Comparison of ENCODE assay signal across 23 cellular contexts in genomic region chr6:111653961-111654360, GRCh38. TPM values are rescaled to one million over a fixed set of nuclear protein-coding genes. Genes with fewer than 3 reads are reported as not detected.
DNase-seq lines count a peak whose midpoint lies in the region; ATAC-seq and TF ChIP-seq lines count a peak whose summit lies in the region.
"Had no signal": no experiment of that assay in that cellular context is flagged by ENCODE, and none has a peak within 500 bp of the region (broad histone marks: within the 10 kb centered on the region; RNA-seq: fewer than 3 reads in every experiment).

No MANE protein-coding gene starts in this region.

- H4K20me1 ChIP-seq in PC-3 (ENCODE audit: low read length), result no peaks in the 10 kb centered on the region
- H4K20me1 ChIP-seq: BLaER1 treated with 17β-estradiol and CSF1 and Interleukin-3, amounts not matched to agents 10 nM and 100 nM had no signal

- POLR2A ChIA-PET in PC-3 (lab: Charles Lee; ENCODE audit: unreplicated experiment), result no interaction called here

- no peaks in the 10 kb centered on the region for H3K36me3 ChIP-seq in PC-3 (ENCODE audit: low read depth, low read length)
- no peaks in the 10 kb centered on the region for H3K36me3 ChIP-seq in prostate gland
- H3K36me3 ChIP-seq: stomach, upper lobe of right lung had no signal

- no peaks in the 10 kb centered on the region for H3K27me3 ChIP-seq in PC-3 (ENCODE audit: low read length)
- H3K27me3 ChIP-seq in prostate gland (replicated peaks; ENCODE audit: insufficient read depth), result no peaks in the 10 kb centered on the region
- H3K27me3 ChIP-seq: BLaER1 treated with 17β-estradiol and CSF1 and Interleukin-3, amounts not matched to agents 10 nM and 100 nM; stomach; upper lobe of right lung had no signal

- H3K27ac Mint-ChIP-seq in activated naive CD4-positive, alpha-beta T cell treated with anti-CD3 and anti-CD28 coated beads for 36 hours, result no peak overlapping the region
- H3K27ac Mint-ChIP-seq in immature natural killer cell, result no peak overlapping the region
- H3K27ac Mint-ChIP-seq: activated CD4-positive, alpha-beta T cell treated with anti-CD3 and anti-CD28 coated beads, Interleukin-2, amount 10 ng/mL, durations not matched to agents 24 days and 14 days had no signal

- ATAC-seq in PC-3, result peak; percentile 61
- ATAC-seq in GM21786 (IDR thresholded peaks at IDR 0.05; ENCODE audit: unreplicated experiment), result no peak
- ATAC-seq: A549, left cardiac atrium, natural killer cell, upper lobe of right lung had no signal

- H3K4me1 Mint-ChIP-seq in activated naive CD4-positive, alpha-beta T cell treated with anti-CD3 and anti-CD28 coated beads for 36 hours (ENCODE audit: low read depth), result no peaks in the 10 kb centered on the region
- peaks cover 0 to 4% of the 10 kb centered on the region in 2 donors for H3K4me1 Mint-ChIP-seq in immature natural killer cell
- H3K4me1 Mint-ChIP-seq: activated CD4-positive, alpha-beta T cell treated with anti-CD3 and anti-CD28 coated beads, Interleukin-2, amount 10 ng/mL, durations not matched to agents 24 days and 14 days had no signal

- H3K4me3 ChIP-seq in PC-3 (ENCODE audit: low read length) (no peak overlapping the region), prostate gland (no peak overlapping the region)
- H3K4me3 ChIP-seq: A549; BLaER1 treated with 17β-estradiol and CSF1 and Interleukin-3, amounts not matched to agents 10 nM and 100 nM; stomach; upper lobe of right lung had no signal

- no peaks in the 10 kb centered on the region for H3K9me3 ChIP-seq in PC-3 (ENCODE audit: low read length)
- H3K9me3 ChIP-seq in prostate gland, result no peaks in the 10 kb centered on the region
- H3K9me3 ChIP-seq: A549; BLaER1 treated with 17β-estradiol and CSF1 and Interleukin-3, amounts not matched to agents 10 nM and 100 nM; stomach; upper lobe of right lung had no signal

- CTCF ChIA-PET in PC-3 (lab: Charles Lee), result interaction anchor here (0.5 kb wide), 1 partner anchor 331 kb away, joined by 4 read pairs; no protein-coding TSS in a partner anchor
- CTCF ChIA-PET in activated naive CD4-positive, alpha-beta T cell treated with anti-CD3 and anti-CD28 coated beads for 36 hours (lab: Charles Lee), result interaction anchor here (0.8 to 1.1 kb wide), 2 partner anchors 389 to 444 kb away, joined by 3 to 4 read pairs; no protein-coding TSS in a partner anchor

- no peaks in the 10 kb centered on the region for H3K27me3 Mint-ChIP-seq in activated naive CD4-positive, alpha-beta T cell treated with anti-CD3 and anti-CD28 coated beads for 36 hours (ENCODE audit: low read depth)
- peaks cover 5 to 9% (median 8%) of the 10 kb centered on the region in 3 donors for H3K27me3 Mint-ChIP-seq in immature natural killer cell (ENCODE audit: low read depth in 3 of 3)
- H3K27me3 Mint-ChIP-seq: activated CD4-positive, alpha-beta T cell treated with anti-CD3 and anti-CD28 coated beads, Interleukin-2, amount 10 ng/mL, durations not matched to agents 24 days and 14 days had no signal

- intact Hi-C loops in PC-3 (cut with micrococcal nuclease) (loop anchor here (10.0 kb wide), 1 partner anchor 169 kb away; the partner anchor contains the start of gene REV3L), prostate gland (cut with DNase I) (no loop called here)
- intact Hi-C loops in activated naive CD4-positive, alpha-beta T cell treated with anti-CD3 and anti-CD28 coated beads for 36 hours (cut with micrococcal nuclease), result no loop called here

- no peaks in the 10 kb centered on the region for H3K9me2 ChIP-seq in PC-3 (replicated peaks; ENCODE audit: low read length)

- H3K4me1 ChIP-seq in PC-3 (ENCODE audit: insufficient read depth, low read length) (peaks cover 38% of the 10 kb centered on the region), prostate gland (replicated peaks) (peaks cover 9% of the 10 kb centered on the region)

- H3K4me3 Mint-ChIP-seq in activated naive CD4-positive, alpha-beta T cell treated with anti-CD3 and anti-CD28 coated beads for 36 hours, result no peak overlapping the region
- no peak overlapping the region for H3K4me3 Mint-ChIP-seq in immature natural killer cell
- H3K4me3 Mint-ChIP-seq: activated CD4-positive, alpha-beta T cell treated with anti-CD3 and anti-CD28 coated beads, Interleukin-2, amount 10 ng/mL, durations not matched to agents 24 days and 14 days; natural killer cell had no signal

- 40% methylated on average over 2 of the region's 2 CpGs for WGBS in prostate gland

- peak overlapping the region; percentile 30; the same call in 1 of the 2 replicates for H3K4me2 ChIP-seq in PC-3 (ENCODE audit: low read length)
- H3K4me2 ChIP-seq: A549; BLaER1 treated with 17β-estradiol and CSF1 and Interleukin-3, amounts not matched to agents 10 nM and 100 nM had no signal

- H3K79me2 ChIP-seq in PC-3 (ENCODE audit: low read length), result no peaks in the 10 kb centered on the region

- H3F3A ChIP-seq in PC-3 (ENCODE audit: low read length, unreplicated experiment), result no peaks in the 10 kb centered on the region

- no peak overlapping the region for H2AFZ ChIP-seq in PC-3 (ENCODE audit: low read length)

- peaks cover 8% of the 10 kb centered on the region for H3K36me3 Mint-ChIP-seq in activated naive CD4-positive, alpha-beta T cell treated with anti-CD3 and anti-CD28 coated beads for 36 hours (ENCODE audit: low read depth)
- H3K36me3 Mint-ChIP-seq in immature natural killer cell, result peaks cover 3 to 23% (median 20%) of the 10 kb centered on the region in 3 donors

- no peak for TF ChIP-seq POLR2A in prostate gland (IDR thresholded peaks at IDR 0.05)

- no TSS peak for BruUV-seq in PC-3 (replicated peaks; lab: Mats Ljungman, UMichigan)

- H3K9ac ChIP-seq in PC-3 (ENCODE audit: low read length), result no peak overlapping the region
- H3K9ac ChIP-seq: BLaER1 treated with 17β-estradiol and CSF1 and Interleukin-3, amounts not matched to agents 10 nM and 100 nM had no signal

- no peak overlapping the region for H3K27ac ChIP-seq in PC-3 (ENCODE audit: low read length)
- peak overlapping the region in 1 of 2 donors; percentile 29 for H3K27ac ChIP-seq in prostate gland
- H3K27ac ChIP-seq: A549; BLaER1 treated with 17β-estradiol and CSF1 and Interleukin-3, amounts not matched to agents 10 nM and 100 nM; HL-60; stomach; upper lobe of right lung had no signal

- H3K9me3 Mint-ChIP-seq in activated naive CD4-positive, alpha-beta T cell treated with anti-CD3 and anti-CD28 coated beads for 36 hours, result no peaks in the 10 kb centered on the region
- no peaks in the 10 kb centered on the region for H3K9me3 Mint-ChIP-seq in immature natural killer cell
- H3K9me3 Mint-ChIP-seq: activated CD4-positive, alpha-beta T cell treated with anti-CD3 and anti-CD28 coated beads, Interleukin-2, amount 10 ng/mL, durations not matched to agents 24 days and 14 days; natural killer cell had no signal

- DNase-seq in NCI-H2081 (lab: John Stamatoyannopoulos, UW) (peak; percentile 23 to 46), NCI-H2081 treated with DMSO at 0.1 percent for 48 hours (lab: John Stamatoyannopoulos, UW) (no peak), NCI-H187 treated with DMSO at 0.1 percent for 48 hours (lab: John Stamatoyannopoulos, UW) (peak; percentile 61), PC-3 (peak; percentile 64), prostate gland (ENCODE audit: low spot score) (peak; percentile 60), immature natural killer cell (no peak)
- DNase-seq in activated naive CD4-positive, alpha-beta T cell treated with anti-CD3 and anti-CD28 coated beads for 36 hours, result no peak
- DNase-seq: activated CD4-positive, alpha-beta T cell treated with anti-CD3 and anti-CD28 coated beads, Interleukin-2, amount 10 ng/mL, durations not matched to agents 24 days and 14 days; activated CD8-positive, alpha-beta memory T cell treated with anti-CD3 and anti-CD28 coated beads, Interleukin-2, amount 50 U/mL, for 48 hours; amniotic stem cell; central memory CD4-positive, alpha-beta T cell; erythroblast; foreskin melanocyte; left cardiac atrium; natural killer cell; small intestine; stimulated activated CD4-positive, alpha-beta T cell treated with anti-CD3 and anti-CD28 coated beads, Interleukin-4, amount 100 ng/mL, for 1 hour; stomach; upper lobe of right lung had no signal

- TF ChIP-seq CTCF in PC-3 (conservative IDR thresholded peaks at IDR 0.05; ENCODE audit: low read depth, low read length) (no peak), prostate gland (IDR thresholded peaks at IDR 0.05) (no peak)

RNA-seq across cellular contexts. Expression of gene TRAF3IP2, which starts 48.3 kb away (rescaled TPM):
- total RNA-seq in PC-3 (2014; rRNA removed), result 26.1 and 37.7 TPM in 2 replicates
- 10 to 100 TPM; 40.2 to 52.4 TPM for total RNA-seq in prostate gland
- 10 to 100 TPM; 39.9 to 42.2 TPM for total RNA-seq in activated naive CD4-positive, alpha-beta T cell treated with anti-CD3 and anti-CD28 coated beads for 36 hours
- polyA plus RNA-seq in immature natural killer cell, result 10 to 100 TPM in 1 of 3 donors, 1 to 10 TPM in 1, not detected in 1; 1.9 to 10.6 TPM

Comparison
In these comparisons a context has a peak if more than half of its experiments do, and no peak if none do; other contexts are left out.
1. DNase-seq: peak in NCI-H2081 (2 of 2), NCI-H187 treated with DMSO at 0.1 percent for 48 hours (single experiment), PC-3 (single experiment) and prostate gland (single experiment); none in NCI-H2081 treated with DMSO at 0.1 percent for 48 hours (single experiment), activated naive CD4-positive, alpha-beta T cell treated with anti-CD3 and anti-CD28 coated beads for 36 hours (single experiment) and immature natural killer cell (0 of 3).